9 cellular contexts compared by ENCODE assay signal in genomic region chr5:65928860-65929259, GRCh38.
A peak's percentile ranks its signal among the peaks of the same experiment; 100 is the strongest.
DNase-seq lines count a peak whose midpoint lies in the region; ATAC-seq and TF ChIP-seq lines count a peak whose summit lies in the region.
"Had no signal": no experiment of that assay in that cellular context is flagged by ENCODE, and none has a peak within 500 bp of the region (broad histone marks: within the 10 kb centered on the region; RNA-seq: fewer than 3 reads in every experiment).

No MANE protein-coding gene starts in this region.

- no peaks in the 10 kb centered on the region for H3K27me3 Mint-ChIP-seq in nephron (ENCODE audit: low read depth)

- H3K36me3 Mint-ChIP-seq in nephron (ENCODE audit: low read depth), result peaks cover 30% of the 10 kb centered on the region

- peaks cover 42% of the 10 kb centered on the region for H3K36me3 ChIP-seq in BLaER1

- H3K4me1 Mint-ChIP-seq in nephron, result peaks cover 40% of the 10 kb centered on the region

- TF ChIP-seq CTCF in LNCaP clone FGC (IDR thresholded peaks at IDR 0.05; ENCODE audit: control insufficient read depth, extremely low read depth, insufficient read depth), result no peak
- TF ChIP-seq CTCF in coronary artery (IDR thresholded peaks at IDR 0.05), result no peak
- no peak for TF ChIP-seq CTCF in nephron (IDR thresholded peaks at IDR 0.05; ENCODE audit: unreplicated experiment in 3 of 3)

- peak overlapping the region; percentile 99 for H3K27ac ChIP-seq in BLaER1
- H3K27ac ChIP-seq in coronary artery, result no peak overlapping the region

- peak overlapping the region; percentile 97 to 98 (median 97) for H3K4me3 Mint-ChIP-seq in nephron

- H3K27ac Mint-ChIP-seq in nephron, result no peak overlapping the region

- peaks cover 22% of the 10 kb centered on the region for H3K9me3 ChIP-seq in BLaER1

- TF ChIP-seq POLR2A in erythroblast (IDR thresholded peaks at IDR 0.05; ENCODE audit: low read length), result no peak

- H3K27me3 ChIP-seq in BLaER1, result no peaks in the 10 kb centered on the region

- ATAC-seq in HG02610 (IDR thresholded peaks at IDR 0.05; ENCODE audit: unreplicated experiment), result no peak

- peaks cover 31% of the 10 kb centered on the region for H3K4me1 ChIP-seq in BLaER1

- no peak for DNase-seq in LNCaP clone FGC (ENCODE audit: low read depth)
- no peak for DNase-seq in coronary artery (ENCODE audit: low spot score)
- DNase-seq in erythroblast (lab: John Stamatoyannopoulos, UW), result no peak
- no peak for DNase-seq in RPMI8226
- no peak for DNase-seq in NCI-H774 (lab: John Stamatoyannopoulos, UW)
- DNase-seq: NCI-H345 had no signal

- H3K9ac ChIP-seq in BLaER1, result peak overlapping the region; percentile 99

- H3K4me3 ChIP-seq in BLaER1, result peak overlapping the region; percentile 89
- H3K4me3 ChIP-seq in LNCaP clone FGC (ENCODE audit: low read depth, low read length), result peak overlapping the region; percentile 64; the same call in 1 of the 2 replicates
- peak overlapping the region; percentile 83 for H3K4me3 ChIP-seq in coronary artery

- no peaks in the 10 kb centered on the region for H3K9me3 Mint-ChIP-seq in nephron

- H4K20me1 ChIP-seq in BLaER1, result peaks cover 68% of the 10 kb centered on the region

- peak overlapping the region; percentile 90 for H3K4me2 ChIP-seq in BLaER1
